ENCODE assay signal across 8 cellular contexts in genomic region chr16:54237-54581, GRCh38. TPM values are rescaled to one million over a fixed set of nuclear protein-coding genes. Genes with fewer than 3 reads are reported as not detected.
DNase-seq lines count a peak whose midpoint lies in the region; ATAC-seq, FAIRE-seq and TF ChIP-seq lines count a peak whose summit lies in the region.

No MANE protein-coding gene starts in this region.

- TF ChIP-seq POLR2A in HepG2 (IDR thresholded peaks at IDR 0.05; ENCODE audit: insufficient read depth in 1 of 2, low read depth in 2 of 2, low read length in 2 of 2) = no peak

- no peak for ATAC-seq in activated naive CD8-positive, alpha-beta T cell treated with anti-CD3 and anti-CD28 coated beads, Interleukin-2, amount 10 ng/mL, durations not matched to agents 7 days and 5 days (ENCODE audit: low read depth)
- ATAC-seq in HepG2 = no peak
- ATAC-seq in left lobe of liver = no peak
- ATAC-seq in GM19467 (IDR thresholded peaks at IDR 0.05; ENCODE audit: unreplicated experiment) = no peak

- H3K4me3 Mint-ChIP-seq in T-helper 2 cell treated with Interferon-gamma antibody and Interleukin-4, amounts not matched to agents 5 μg/mL and 100 μg/mL, for 36 hours = peak overlapping the region; percentile 94
- peak overlapping the region; percentile 99 for H3K4me3 Mint-ChIP-seq in activated naive CD8-positive, alpha-beta T cell treated with anti-CD3 and anti-CD28 coated beads, Interleukin-2, amount 10 ng/mL, durations not matched to agents 7 days and 5 days

- peak overlapping the region; percentile 79 for H3K4me2 ChIP-seq in HepG2 (ENCODE audit: low read depth, low read length)

- FAIRE-seq in HepG2 (lab: Jason Lieb, UNC) = no peak

- H3K27ac Mint-ChIP-seq in T-helper 2 cell treated with Interferon-gamma antibody and Interleukin-4, amounts not matched to agents 5 μg/mL and 100 μg/mL, for 36 hours = peak overlapping the region; percentile 36
- H3K27ac Mint-ChIP-seq in activated naive CD8-positive, alpha-beta T cell treated with anti-CD3 and anti-CD28 coated beads, Interleukin-2, amount 10 ng/mL, durations not matched to agents 7 days and 5 days = peak overlapping the region; percentile 90

- H3K36me3 Mint-ChIP-seq in T-helper 2 cell treated with Interferon-gamma antibody and Interleukin-4, amounts not matched to agents 5 μg/mL and 100 μg/mL, for 36 hours (ENCODE audit: low read depth) = peaks cover 45% of the 10 kb centered on the region
- peaks cover 21% of the 10 kb centered on the region for H3K36me3 Mint-ChIP-seq in activated naive CD8-positive, alpha-beta T cell treated with anti-CD3 and anti-CD28 coated beads, Interleukin-2, amount 10 ng/mL, durations not matched to agents 7 days and 5 days

- no peaks in the 10 kb centered on the region for H4K20me1 ChIP-seq in HepG2 (ENCODE audit: insufficient read depth, low read length)

- H3K9me3 Mint-ChIP-seq in T-helper 2 cell treated with Interferon-gamma antibody and Interleukin-4, amounts not matched to agents 5 μg/mL and 100 μg/mL, for 36 hours = no peaks in the 10 kb centered on the region
- H3K9me3 Mint-ChIP-seq in activated naive CD8-positive, alpha-beta T cell treated with anti-CD3 and anti-CD28 coated beads, Interleukin-2, amount 10 ng/mL, durations not matched to agents 7 days and 5 days = no peaks in the 10 kb centered on the region

- peak overlapping the region; percentile 88 to 91 (median 91) for H3K4me3 ChIP-seq in HepG2 (replicated peaks in 1 of 3; ENCODE audit: insufficient read depth in 1 of 3, low read depth in 2 of 3, low read length in 3 of 3)

- TF ChIP-seq EP300 in HepG2 (IDR thresholded peaks at IDR 0.05; ENCODE audit: low read depth in 2 of 2, low read length in 2 of 2) = no peak
- no peak for TF ChIP-seq EP300 in HepG2 (CRISPR knock-in tag; IDR thresholded peaks at IDR 0.05; ENCODE audit: borderline replicate concordance)

- intact Hi-C loops in HepG2 (cut with micrococcal nuclease; ENCODE audit: unreplicated experiment) = no loop called here

- POLR2A ChIA-PET in activated naive CD8-positive, alpha-beta T cell treated with anti-CD3 and anti-CD28 coated beads, Interleukin-2, amount 10 ng/mL, durations not matched to agents 7 days and 5 days (lab: Charles Lee) = interaction anchor here (1.1 to 2.1 kb wide), 6 partner anchors 8 to 299 kb away, joined by 4 to 27 read pairs (median 4); partner anchors contain the start of gene MPG
- POLR2A ChIA-PET in HepG2 (lab: Yijun Ruan, JAX) = no interaction called here

- H3K36me3 ChIP-seq in HepG2 (replicated peaks in 1 of 2; ENCODE audit: control insufficient read depth in 1 of 2, insufficient read depth in 2 of 2, low read length in 2 of 2) = peaks cover 13 to 43% of the 10 kb centered on the region in 2 experiments; a peak in 4 of 5 replicates

- no peak for TF ChIP-seq RAD21 in HepG2 (CRISPR knock-in tag; IDR thresholded peaks at IDR 0.05)

- 12% methylated on average over 11 of the region's 12 CpGs for WGBS in HepG2 (ENCODE audit: low lambda C conversion rate)

- in situ Hi-C loops in HepG2 (cut with HindIII; ENCODE audit: extremely low pct_ligation_motif_present, low pct_unique_long_range_greater_than_20kb) = no loop called here

- no peaks in the 10 kb centered on the region; a peak in 1 of 5 replicates for H3K27me3 ChIP-seq in HepG2 (ENCODE audit: control insufficient read depth in 1 of 2, insufficient read depth in 2 of 2, low read length in 2 of 2)

- peaks cover 23% of the 10 kb centered on the region for H3K4me1 Mint-ChIP-seq in T-helper 2 cell treated with Interferon-gamma antibody and Interleukin-4, amounts not matched to agents 5 μg/mL and 100 μg/mL, for 36 hours (ENCODE audit: low read depth)
- H3K4me1 Mint-ChIP-seq in activated naive CD8-positive, alpha-beta T cell treated with anti-CD3 and anti-CD28 coated beads, Interleukin-2, amount 10 ng/mL, durations not matched to agents 7 days and 5 days = peaks cover 26% of the 10 kb centered on the region

- H3K27ac ChIP-seq in HepG2 (ENCODE audit: extremely low read length, insufficient read depth, low read length) (peak overlapping the region; percentile 44), temporal lobe (ENCODE audit: low read depth, low read length) (peak overlapping the region; percentile 40)

- no peak for TF ChIP-seq CTCF in HepG2 (CRISPR knock-in tag; IDR thresholded peaks at IDR 0.05)

- H3K9ac ChIP-seq in HepG2 (ENCODE audit: insufficient read depth, low read depth, low read length) = peak overlapping the region; percentile 88

- peaks cover 20% of the 10 kb centered on the region for H3K79me2 ChIP-seq in HepG2 (ENCODE audit: insufficient read depth, low read length)

- no peaks in the 10 kb centered on the region for H3K27me3 Mint-ChIP-seq in T-helper 2 cell treated with Interferon-gamma antibody and Interleukin-4, amounts not matched to agents 5 μg/mL and 100 μg/mL, for 36 hours (ENCODE audit: low read depth)
- no peaks in the 10 kb centered on the region for H3K27me3 Mint-ChIP-seq in activated naive CD8-positive, alpha-beta T cell treated with anti-CD3 and anti-CD28 coated beads, Interleukin-2, amount 10 ng/mL, durations not matched to agents 7 days and 5 days

- TSS peak; percentile 50 for BruUV-seq in HepG2 (replicated peaks; lab: Mats Ljungman, UMichigan)

- H2AFZ ChIP-seq in HepG2 (ENCODE audit: low read length) = no peak overlapping the region

- H3K9me3 ChIP-seq in HepG2 (ENCODE audit: low read length) = no peaks in the 10 kb centered on the region

- no peak for DNase-seq in T-helper 2 cell treated with Interferon-gamma antibody and Interleukin-4, amounts not matched to agents 5 μg/mL and 100 μg/mL, for 36 hours (ENCODE audit: low spot score)
- DNase-seq in T-helper 2 cell (no peak), HepG2 (ENCODE audit: low spot score) (no peak), left lobe of liver (ENCODE audit: low spot score) (no peak), midbrain (lab: John Stamatoyannopoulos, UW) (no peak)
- DNase-seq in activated naive CD8-positive, alpha-beta T cell treated with anti-CD3 and anti-CD28 coated beads, Interleukin-2, amount 10 ng/mL, durations not matched to agents 7 days and 5 days = no peak

- H3K4me1 ChIP-seq in HepG2 (ENCODE audit: insufficient read depth, low read length) = peaks cover 27% of the 10 kb centered on the region

- CTCF ChIA-PET in HepG2 (lab: Yijun Ruan, JAX; ENCODE audit: low intra/inter-chr PET ratio, low total read pairs) = no interaction called here

RNA-seq across cellular contexts. Expression of gene SNRNP25, which starts 0.6 kb away (rescaled TPM):
- 10 to 100 TPM; 52.8 to 59.1 TPM for total RNA-seq in activated naive CD8-positive, alpha-beta T cell treated with anti-CD3 and anti-CD28 coated beads, Interleukin-2, amount 10 ng/mL, durations not matched to agents 7 days and 5 days
- total RNA-seq in HepG2 (2016; rRNA removed; fragmentation: Illumina TruSeq; extraction: Trizol) (97.4 and 103 TPM in 2 replicates), temporal lobe (12.5 TPM), left lobe of liver (16.0 TPM)
- 131 and 159 TPM in 2 replicates for total RNA-seq in HepG2 (2016; cell fraction: cytosol; rRNA removed; fragmentation: Illumina TruSeq; extraction: Trizol; ENCODE audit: low read depth)
- total RNA-seq in HepG2 (2016; cell fraction: insoluble cytoplasmic fraction; rRNA removed; fragmentation: Illumina TruSeq; extraction: Trizol) = 98.3 and 99.2 TPM in 2 replicates
- total RNA-seq in HepG2 (2016; cell fraction: membrane; rRNA removed; fragmentation: Illumina TruSeq; extraction: Trizol) = 209 and 211 TPM in 2 replicates
- total RNA-seq in HepG2 (2016; cell fraction: nucleus; rRNA removed; fragmentation: Illumina TruSeq; extraction: Trizol) = 35.7 and 35.9 TPM in 2 replicates
- polyA plus RNA-seq in HepG2 (2011; rRNA removed) = 26.5 and 34.1 TPM in 2 replicates
- 30.0 and 42.1 TPM in 2 replicates for polyA plus RNA-seq in HepG2 (2011; cell fraction: cytosol; rRNA removed)
- 14.5 and 15.2 TPM in 2 replicates for polyA plus RNA-seq in HepG2 (2011; cell fraction: nucleus; rRNA removed)
- 20.6 and 26.4 TPM in 2 replicates for polyA plus RNA-seq in HepG2 (2012)
- polyA plus RNA-seq in HepG2 (2016; cell fraction: cytosol; fragmentation: Illumina TruSeq; extraction: Trizol; ENCODE audit: low read depth) = 174 and 209 TPM in 2 replicates
- polyA plus RNA-seq in HepG2 (2016; cell fraction: insoluble cytoplasmic fraction; fragmentation: Illumina TruSeq; extraction: Trizol; ENCODE audit: low read depth) = 104 and 113 TPM in 2 replicates
- 222 and 223 TPM in 2 replicates for polyA plus RNA-seq in HepG2 (2016; cell fraction: membrane; fragmentation: Illumina TruSeq; extraction: Trizol; ENCODE audit: low read depth)
- 66.9 and 75.9 TPM in 2 replicates for polyA plus RNA-seq in HepG2 (2016; cell fraction: nucleus; fragmentation: Illumina TruSeq; extraction: Trizol; ENCODE audit: insufficient read depth, low read depth)
- 12.7 and 34.1 TPM in 2 replicates for polyA minus RNA-seq in HepG2 (2011; rRNA and poly(A)+ RNA removed; ENCODE audit: low replicate concordance)
- polyA minus RNA-seq in HepG2 (2011; cell fraction: cytosol; rRNA and poly(A)+ RNA removed) = 4.7 and 7.8 TPM in 2 replicates
- 7.2 and 9.5 TPM in 2 replicates for polyA minus RNA-seq in HepG2 (2011; cell fraction: nucleus; rRNA and poly(A)+ RNA removed)

RNA-seq across cellular contexts. Expression of gene POLR3K, which starts 0.8 kb away (rescaled TPM):
- total RNA-seq in activated naive CD8-positive, alpha-beta T cell treated with anti-CD3 and anti-CD28 coated beads, Interleukin-2, amount 10 ng/mL, durations not matched to agents 7 days and 5 days = 10 to 100 TPM; 29.2 to 30.1 TPM
- total RNA-seq in HepG2 (2016; rRNA removed; fragmentation: Illumina TruSeq; extraction: Trizol) = 18.8 and 22.4 TPM in 2 replicates
- 10.0 and 10.3 TPM in 2 replicates for total RNA-seq in HepG2 (2016; cell fraction: cytosol; rRNA removed; fragmentation: Illumina TruSeq; extraction: Trizol; ENCODE audit: low read depth)
- 19.8 and 23.7 TPM in 2 replicates for total RNA-seq in HepG2 (2016; cell fraction: insoluble cytoplasmic fraction; rRNA removed; fragmentation: Illumina TruSeq; extraction: Trizol)
- 11.2 and 12.8 TPM in 2 replicates for total RNA-seq in HepG2 (2016; cell fraction: membrane; rRNA removed; fragmentation: Illumina TruSeq; extraction: Trizol)
- total RNA-seq in HepG2 (2016; cell fraction: nucleus; rRNA removed; fragmentation: Illumina TruSeq; extraction: Trizol) = 8.8 and 11.3 TPM in 2 replicates
- polyA plus RNA-seq in HepG2 (2011; rRNA removed) = 14.8 TPM in 2 replicates
- polyA plus RNA-seq in HepG2 (2011; cell fraction: cytosol; rRNA removed) = 22.5 and 26.6 TPM in 2 replicates
- 10.5 and 11.1 TPM in 2 replicates for polyA plus RNA-seq in HepG2 (2011; cell fraction: nucleus; rRNA removed)
- 14.3 and 17.5 TPM in 2 replicates for polyA plus RNA-seq in HepG2 (2012)
- 9.1 and 9.8 TPM in 2 replicates for polyA plus RNA-seq in HepG2 (2016; cell fraction: cytosol; fragmentation: Illumina TruSeq; extraction: Trizol; ENCODE audit: low read depth)
- 34.2 and 38.7 TPM in 2 replicates for polyA plus RNA-seq in HepG2 (2016; cell fraction: insoluble cytoplasmic fraction; fragmentation: Illumina TruSeq; extraction: Trizol; ENCODE audit: low read depth)
- 11.8 and 11.9 TPM in 2 replicates for polyA plus RNA-seq in HepG2 (2016; cell fraction: membrane; fragmentation: Illumina TruSeq; extraction: Trizol; ENCODE audit: low read depth)
- polyA plus RNA-seq in HepG2 (2016; cell fraction: nucleus; fragmentation: Illumina TruSeq; extraction: Trizol; ENCODE audit: insufficient read depth, low read depth) = 18.2 and 22.9 TPM in 2 replicates
- polyA minus RNA-seq in HepG2 (2011; rRNA and poly(A)+ RNA removed; ENCODE audit: low replicate concordance) = 15.9 and 48.0 TPM in 2 replicates
- polyA minus RNA-seq in HepG2 (2011; cell fraction: cytosol; rRNA and poly(A)+ RNA removed) = 5.5 and 7.7 TPM in 2 replicates
- polyA minus RNA-seq in HepG2 (2011; cell fraction: nucleus; rRNA and poly(A)+ RNA removed) = 8.8 and 10.9 TPM in 2 replicates
- 2.5 TPM for total RNA-seq in temporal lobe
- 5.1 TPM for total RNA-seq in left lobe of liver

RNA-seq across cellular contexts. Expression of gene RHBDF1, which starts 18.2 kb away (rescaled TPM):
- under 1 TPM in 1 of 2 experiments, not detected in 1; 0.33 TPM for total RNA-seq in activated naive CD8-positive, alpha-beta T cell treated with anti-CD3 and anti-CD28 coated beads, Interleukin-2, amount 10 ng/mL, durations not matched to agents 7 days and 5 days
- 1.8 and 5.4 TPM in 2 replicates for total RNA-seq in HepG2 (2016; rRNA removed; fragmentation: Illumina TruSeq; extraction: Trizol)
- 0.81 and 1.8 TPM in 2 replicates for total RNA-seq in HepG2 (2016; cell fraction: cytosol; rRNA removed; fragmentation: Illumina TruSeq; extraction: Trizol; ENCODE audit: low read depth)
- total RNA-seq in HepG2 (2016; cell fraction: insoluble cytoplasmic fraction; rRNA removed; fragmentation: Illumina TruSeq; extraction: Trizol) = 1.4 and 5.9 TPM in 2 replicates
- total RNA-seq in HepG2 (2016; cell fraction: membrane; rRNA removed; fragmentation: Illumina TruSeq; extraction: Trizol) = 0.96 and 1.5 TPM in 2 replicates
- total RNA-seq in HepG2 (2016; cell fraction: nucleus; rRNA removed; fragmentation: Illumina TruSeq; extraction: Trizol) = 6.4 and 8.4 TPM in 2 replicates
- 26.9 and 28.1 TPM in 2 replicates for polyA plus RNA-seq in HepG2 (2011; rRNA removed)
- 8.5 and 9.9 TPM in 2 replicates for polyA plus RNA-seq in HepG2 (2011; cell fraction: cytosol; rRNA removed)
- polyA plus RNA-seq in HepG2 (2011; cell fraction: nucleus; rRNA removed) = 199 and 238 TPM in 2 replicates
- 4.3 and 9.2 TPM in 2 replicates for polyA plus RNA-seq in HepG2 (2012)
- 0.72 and 0.88 TPM in 2 replicates for polyA plus RNA-seq in HepG2 (2016; cell fraction: cytosol; fragmentation: Illumina TruSeq; extraction: Trizol; ENCODE audit: low read depth)
- 1.7 and 2.1 TPM in 2 replicates for polyA plus RNA-seq in HepG2 (2016; cell fraction: insoluble cytoplasmic fraction; fragmentation: Illumina TruSeq; extraction: Trizol; ENCODE audit: low read depth)
- 1.1 and 1.3 TPM in 2 replicates for polyA plus RNA-seq in HepG2 (2016; cell fraction: membrane; fragmentation: Illumina TruSeq; extraction: Trizol; ENCODE audit: low read depth)
- polyA plus RNA-seq in HepG2 (2016; cell fraction: nucleus; fragmentation: Illumina TruSeq; extraction: Trizol; ENCODE audit: insufficient read depth, low read depth) = 26.0 and 29.9 TPM in 2 replicates
- polyA minus RNA-seq in HepG2 (2011; rRNA and poly(A)+ RNA removed; ENCODE audit: low replicate concordance) = 10.2 and 17.2 TPM in 2 replicates
- polyA minus RNA-seq in HepG2 (2011; cell fraction: cytosol; rRNA and poly(A)+ RNA removed) = 4.0 and 4.5 TPM in 2 replicates
- 18.3 and 18.5 TPM in 2 replicates for polyA minus RNA-seq in HepG2 (2011; cell fraction: nucleus; rRNA and poly(A)+ RNA removed)
- 0.98 TPM for total RNA-seq in temporal lobe
- total RNA-seq in left lobe of liver = 5.8 TPM

RNA-seq across cellular contexts. Expression of gene MPG, which starts 23.8 kb away (rescaled TPM):
- 10 to 100 TPM; 45.8 to 48.1 TPM for total RNA-seq in activated naive CD8-positive, alpha-beta T cell treated with anti-CD3 and anti-CD28 coated beads, Interleukin-2, amount 10 ng/mL, durations not matched to agents 7 days and 5 days
- total RNA-seq in HepG2 (2016; rRNA removed; fragmentation: Illumina TruSeq; extraction: Trizol) (56.4 and 62.5 TPM in 2 replicates), temporal lobe (36.6 TPM), left lobe of liver (28.0 TPM)
- total RNA-seq in HepG2 (2016; cell fraction: cytosol; rRNA removed; fragmentation: Illumina TruSeq; extraction: Trizol; ENCODE audit: low read depth) = 46.3 and 53.1 TPM in 2 replicates
- total RNA-seq in HepG2 (2016; cell fraction: insoluble cytoplasmic fraction; rRNA removed; fragmentation: Illumina TruSeq; extraction: Trizol) = 55.9 and 64.7 TPM in 2 replicates
- 57.4 and 76.0 TPM in 2 replicates for total RNA-seq in HepG2 (2016; cell fraction: membrane; rRNA removed; fragmentation: Illumina TruSeq; extraction: Trizol)
- total RNA-seq in HepG2 (2016; cell fraction: nucleus; rRNA removed; fragmentation: Illumina TruSeq; extraction: Trizol) = 33.2 and 35.5 TPM in 2 replicates
- 59.1 and 74.2 TPM in 2 replicates for polyA plus RNA-seq in HepG2 (2011; rRNA removed)
- polyA plus RNA-seq in HepG2 (2011; cell fraction: cytosol; rRNA removed) = 62.1 and 108 TPM in 2 replicates
- polyA plus RNA-seq in HepG2 (2011; cell fraction: nucleus; rRNA removed) = 58.8 and 62.5 TPM in 2 replicates
- 30.3 and 43.2 TPM in 2 replicates for polyA plus RNA-seq in HepG2 (2012)
- polyA plus RNA-seq in HepG2 (2016; cell fraction: cytosol; fragmentation: Illumina TruSeq; extraction: Trizol; ENCODE audit: low read depth) = 53.6 and 59.3 TPM in 2 replicates
- 53.6 and 58.3 TPM in 2 replicates for polyA plus RNA-seq in HepG2 (2016; cell fraction: insoluble cytoplasmic fraction; fragmentation: Illumina TruSeq; extraction: Trizol; ENCODE audit: low read depth)
- 56.7 and 61.4 TPM in 2 replicates for polyA plus RNA-seq in HepG2 (2016; cell fraction: membrane; fragmentation: Illumina TruSeq; extraction: Trizol; ENCODE audit: low read depth)
- 53.3 and 60.6 TPM in 2 replicates for polyA plus RNA-seq in HepG2 (2016; cell fraction: nucleus; fragmentation: Illumina TruSeq; extraction: Trizol; ENCODE audit: insufficient read depth, low read depth)
- polyA minus RNA-seq in HepG2 (2011; rRNA and poly(A)+ RNA removed; ENCODE audit: low replicate concordance) = 22.4 and 34.8 TPM in 2 replicates
- polyA minus RNA-seq in HepG2 (2011; cell fraction: cytosol; rRNA and poly(A)+ RNA removed) = 27.0 and 35.2 TPM in 2 replicates
- 5.8 and 10.3 TPM in 2 replicates for polyA minus RNA-seq in HepG2 (2011; cell fraction: nucleus; rRNA and poly(A)+ RNA removed)
